In the genomic region with DNA sequence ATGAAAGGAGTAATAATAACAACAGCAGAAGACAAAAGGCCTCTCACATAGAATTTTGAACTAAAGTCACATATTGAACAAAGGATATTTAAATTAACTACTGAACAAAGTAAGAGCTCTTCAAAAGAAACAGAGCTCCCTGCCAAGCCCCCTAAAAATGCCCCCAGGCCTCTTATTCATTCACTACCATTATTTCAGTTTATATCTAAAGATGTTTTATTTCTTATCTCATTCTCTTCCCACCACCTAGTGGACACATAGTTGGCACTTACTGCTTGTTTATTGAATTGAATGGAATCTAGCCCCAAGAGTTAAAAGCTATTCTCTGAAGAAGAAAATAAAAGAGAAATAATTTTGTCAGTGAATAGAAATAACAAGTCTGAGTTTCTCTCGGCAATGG, we compare ENCODE assay signal across 1 cellular context.
TF ChIP-seq lines count a peak whose summit lies in the region.

No MANE protein-coding gene starts in this region.

TF ChIP-seq in GM12878, 131 proteins besides CTCF, POLR2A, EP300 and RAD21:
- no peak for TF ChIP-seq EGR1 (IDR thresholded peaks at IDR 0.05; ENCODE audit: borderline replicate concordance in 1 of 2, low read depth in 2 of 2, low read length in 2 of 2)
- no peak for TF ChIP-seq TARDBP (IDR thresholded peaks at IDR 0.05; ENCODE audit: borderline replicate concordance)
- no peak for TF ChIP-seq KDM1A (IDR thresholded peaks at IDR 0.05; ENCODE audit: borderline replicate concordance)
- TF ChIP-seq CHD2 (IDR thresholded peaks at IDR 0.05; ENCODE audit: borderline replicate concordance, low read depth, low read length), result no peak
- no peak for TF ChIP-seq MTA2 (IDR thresholded peaks at IDR 0.05; ENCODE audit: low read depth)
- TF ChIP-seq, protein P1, sequence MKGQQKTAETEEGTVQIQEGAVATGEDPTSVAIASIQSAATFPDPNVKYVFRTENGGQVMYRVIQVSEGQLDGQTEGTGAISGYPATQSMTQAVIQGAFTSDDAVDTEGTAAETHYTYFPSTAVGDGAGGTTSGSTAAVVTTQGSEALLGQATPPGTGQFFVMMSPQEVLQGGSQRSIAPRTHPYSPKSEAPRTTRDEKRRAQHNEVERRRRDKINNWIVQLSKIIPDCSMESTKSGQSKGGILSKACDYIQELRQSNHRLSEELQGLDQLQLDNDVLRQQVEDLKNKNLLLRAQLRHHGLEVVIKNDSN (IDR thresholded peaks at IDR 0.05; ENCODE audit: borderline replicate concordance, extremely low read length, insufficient read depth, low read depth, low read length), result no peak
- no peak for TF ChIP-seq ZSCAN29 (IDR thresholded peaks at IDR 0.05)
- TF ChIP-seq HDGF (IDR thresholded peaks at IDR 0.05), result no peak
- no peak for TF ChIP-seq WRNIP1 (IDR thresholded peaks at IDR 0.05; ENCODE audit: borderline replicate concordance, low read depth, low read length)
- TF ChIP-seq DPF2 (IDR thresholded peaks at IDR 0.05), result no peak
- TF ChIP-seq SPI1 (IDR thresholded peaks at IDR 0.05; ENCODE audit: borderline replicate concordance, insufficient read depth, low read depth, low read length), result no peak
- TF ChIP-seq RCOR1 (conservative IDR thresholded peaks at IDR 0.05; ENCODE audit: low read depth, low read length), result no peak
- TF ChIP-seq, protein P2, sequence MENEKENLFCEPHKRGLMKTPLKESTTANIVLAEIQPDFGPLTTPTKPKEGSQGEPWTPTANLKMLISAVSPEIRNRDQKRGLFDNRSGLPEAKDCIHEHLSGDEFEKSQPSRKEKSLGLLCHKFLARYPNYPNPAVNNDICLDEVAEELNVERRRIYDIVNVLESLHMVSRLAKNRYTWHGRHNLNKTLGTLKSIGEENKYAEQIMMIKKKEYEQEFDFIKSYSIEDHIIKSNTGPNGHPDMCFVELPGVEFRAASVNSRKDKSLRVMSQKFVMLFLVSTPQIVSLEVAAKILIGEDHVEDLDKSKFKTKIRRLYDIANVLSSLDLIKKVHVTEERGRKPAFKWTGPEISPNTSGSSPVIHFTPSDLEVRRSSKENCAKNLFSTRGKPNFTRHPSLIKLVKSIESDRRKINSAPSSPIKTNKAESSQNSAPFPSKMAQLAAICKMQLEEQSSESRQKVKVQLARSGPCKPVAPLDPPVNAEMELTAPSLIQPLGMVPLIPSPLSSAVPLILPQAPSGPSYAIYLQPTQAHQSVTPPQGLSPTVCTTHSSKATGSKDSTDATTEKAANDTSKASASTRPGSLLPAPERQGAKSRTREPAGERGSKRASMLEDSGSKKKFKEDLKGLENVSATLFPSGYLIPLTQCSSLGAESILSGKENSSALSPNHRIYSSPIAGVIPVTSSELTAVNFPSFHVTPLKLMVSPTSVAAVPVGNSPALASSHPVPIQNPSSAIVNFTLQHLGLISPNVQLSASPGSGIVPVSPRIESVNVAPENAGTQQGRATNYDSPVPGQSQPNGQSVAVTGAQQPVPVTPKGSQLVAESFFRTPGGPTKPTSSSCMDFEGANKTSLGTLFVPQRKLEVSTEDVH (IDR thresholded peaks at IDR 0.05; ENCODE audit: low read depth, partially characterized antibody), result no peak
- TF ChIP-seq, protein P3, sequence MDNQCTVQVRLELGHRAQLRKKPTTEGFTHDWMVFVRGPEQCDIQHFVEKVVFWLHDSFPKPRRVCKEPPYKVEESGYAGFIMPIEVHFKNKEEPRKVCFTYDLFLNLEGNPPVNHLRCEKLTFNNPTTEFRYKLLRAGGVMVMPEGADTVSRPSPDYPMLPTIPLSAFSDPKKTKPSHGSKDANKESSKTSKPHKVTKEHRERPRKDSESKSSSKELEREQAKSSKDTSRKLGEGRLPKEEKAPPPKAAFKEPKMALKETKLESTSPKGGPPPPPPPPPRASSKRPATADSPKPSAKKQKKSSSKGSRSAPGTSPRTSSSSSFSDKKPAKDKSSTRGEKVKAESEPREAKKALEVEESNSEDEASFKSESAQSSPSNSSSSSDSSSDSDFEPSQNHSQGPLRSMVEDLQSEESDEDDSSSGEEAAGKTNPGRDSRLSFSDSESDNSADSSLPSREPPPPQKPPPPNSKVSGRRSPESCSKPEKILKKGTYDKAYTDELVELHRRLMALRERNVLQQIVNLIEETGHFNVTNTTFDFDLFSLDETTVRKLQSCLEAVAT (IDR thresholded peaks at IDR 0.05), result no peak
- TF ChIP-seq, protein P4, sequence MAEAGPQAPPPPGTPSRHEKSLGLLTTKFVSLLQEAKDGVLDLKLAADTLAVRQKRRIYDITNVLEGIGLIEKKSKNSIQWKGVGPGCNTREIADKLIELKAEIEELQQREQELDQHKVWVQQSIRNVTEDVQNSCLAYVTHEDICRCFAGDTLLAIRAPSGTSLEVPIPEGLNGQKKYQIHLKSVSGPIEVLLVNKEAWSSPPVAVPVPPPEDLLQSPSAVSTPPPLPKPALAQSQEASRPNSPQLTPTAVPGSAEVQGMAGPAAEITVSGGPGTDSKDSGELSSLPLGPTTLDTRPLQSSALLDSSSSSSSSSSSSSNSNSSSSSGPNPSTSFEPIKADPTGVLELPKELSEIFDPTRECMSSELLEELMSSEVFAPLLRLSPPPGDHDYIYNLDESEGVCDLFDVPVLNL (IDR thresholded peaks at IDR 0.05; ENCODE audit: low read depth, low read length), result no peak
- TF ChIP-seq ZNF24 (IDR thresholded peaks at IDR 0.05), result no peak
